ENCODE assay signal across 8 cellular contexts in the genomic region with DNA sequence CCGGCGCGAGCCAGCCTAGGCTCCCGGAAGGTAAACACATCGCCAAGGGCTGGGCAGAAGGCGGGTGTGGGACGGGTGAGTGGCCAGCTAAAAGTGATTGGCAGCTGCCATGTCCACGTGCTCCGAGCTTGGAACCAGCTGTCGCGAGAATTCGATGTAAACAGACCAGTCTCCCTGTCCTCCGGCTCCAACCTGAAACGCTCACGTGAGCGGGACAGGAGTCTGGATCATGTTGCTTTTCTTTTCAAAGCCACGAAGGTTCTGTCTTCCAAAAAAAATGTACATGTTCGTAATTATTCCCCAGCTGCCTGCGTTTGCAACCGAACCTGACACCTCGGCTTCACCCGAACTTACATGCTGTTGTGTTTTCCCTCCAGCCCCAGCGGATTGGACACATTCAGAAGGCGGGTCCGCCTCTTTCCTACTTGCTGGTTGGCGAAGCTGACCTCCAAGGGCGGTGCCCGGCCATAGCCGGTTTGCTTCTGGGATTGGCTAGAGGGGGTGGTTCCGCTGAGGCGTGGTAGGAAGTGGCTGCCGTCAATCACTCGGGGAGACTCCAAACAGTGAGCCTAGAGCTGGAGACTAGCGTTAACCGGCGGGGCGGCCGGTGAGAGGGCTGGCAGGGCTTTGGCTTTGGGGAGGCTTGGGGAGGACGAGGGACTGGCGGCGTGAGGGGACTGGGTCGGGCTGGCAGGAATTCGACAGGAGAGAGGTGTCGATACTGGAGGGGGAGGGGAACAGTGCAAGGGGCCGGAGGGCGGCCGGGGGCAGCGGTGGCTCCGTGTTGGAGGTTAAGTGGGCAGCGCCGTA. TPM values are rescaled to one million over a fixed set of nuclear protein-coding genes. Genes with fewer than 3 reads are reported as not detected.
DNase-seq lines count a peak whose midpoint lies in the region; ATAC-seq and TF ChIP-seq lines count a peak whose summit lies in the region.

A gene (plus strand): TSS at position 544 of the 810 bp plus-strand sequence.

- H3K4me1 ChIP-seq in osteoblast (ENCODE audit: insufficient read depth, low read length) (peaks cover 11% of the 10 kb centered on the region), thoracic aorta (ENCODE audit: control insufficient read depth in 1 of 2, low read depth in 2 of 2) (peaks cover 6 to 13% of the 10 kb centered on the region in 2 donors)

- H3K27ac Mint-ChIP-seq in activated naive CD4-positive, alpha-beta T cell treated with anti-CD3 and anti-CD28 coated beads, Interleukin-2, amount 50 U/mL, for 72 hours: peak within 1 kb of the TSS; percentile 93 to 96
- peak within 1 kb of the TSS; percentile 95 for H3K27ac Mint-ChIP-seq in glutamatergic neuron (ENCODE audit: unreplicated experiment)

- no peaks in the 10 kb centered on the region for H4K20me1 ChIP-seq in osteoblast (ENCODE audit: insufficient read depth, low read length)

- H3K27ac ChIP-seq in osteoblast (ENCODE audit: low read depth, low read length) (peak within 1 kb of the TSS; percentile 71), thoracic aorta (peak within 1 kb of the TSS; percentile 61 to 76)

- H3K9me3 Mint-ChIP-seq in activated naive CD4-positive, alpha-beta T cell treated with anti-CD3 and anti-CD28 coated beads, Interleukin-2, amount 50 U/mL, for 72 hours: peaks cover 4 to 5% of the 10 kb centered on the region in 2 donors
- peaks cover 10% of the 10 kb centered on the region for H3K9me3 Mint-ChIP-seq in glutamatergic neuron (ENCODE audit: unreplicated experiment)

- H3K4me1 Mint-ChIP-seq in glutamatergic neuron (ENCODE audit: low read depth, unreplicated experiment): peaks cover 6% of the 10 kb centered on the region

- TF ChIP-seq CTCF in GM06990 (IDR thresholded peaks at IDR 0.05; ENCODE audit: insufficient read depth, low read length, poor library complexity, severe bottlenecking) (no peak), glutamatergic neuron (IDR thresholded peaks at IDR 0.05; ENCODE audit: partially characterized antibody, unreplicated experiment) (no peak), osteoblast (IDR thresholded peaks at IDR 0.05; ENCODE audit: extremely low read depth, low read depth, low read length) (no peak), thoracic aorta (IDR thresholded peaks at IDR 0.05) (no peak)

- peaks cover 8% of the 10 kb centered on the region for H3K79me2 ChIP-seq in osteoblast (ENCODE audit: insufficient read depth, low read length)

- no peaks in the 10 kb centered on the region for H3K36me3 Mint-ChIP-seq in activated naive CD4-positive, alpha-beta T cell treated with anti-CD3 and anti-CD28 coated beads, Interleukin-2, amount 50 U/mL, for 72 hours
- H3K36me3 Mint-ChIP-seq in glutamatergic neuron (ENCODE audit: unreplicated experiment): no peaks in the 10 kb centered on the region

- H3K4me2 ChIP-seq in osteoblast (ENCODE audit: insufficient read depth, low read length): peak within 1 kb of the TSS; percentile 95

- H3K27me3 Mint-ChIP-seq in glutamatergic neuron (ENCODE audit: unreplicated experiment): peaks cover 4% of the 10 kb centered on the region

- H3K9me3 ChIP-seq in osteoblast (ENCODE audit: low read depth, low read length) (no peaks in the 10 kb centered on the region), thoracic aorta (no peaks in the 10 kb centered on the region)

- H3K27me3 ChIP-seq in GM06990 (replicated peaks; ENCODE audit: control insufficient read depth, insufficient read depth, low read length) (no peaks in the 10 kb centered on the region), osteoblast (ENCODE audit: insufficient read depth, low read length) (no peaks in the 10 kb centered on the region), thoracic aorta (replicated peaks; ENCODE audit: insufficient read depth) (no peaks in the 10 kb centered on the region)

- ATAC-seq in HG02588 (IDR thresholded peaks at IDR 0.05; ENCODE audit: unreplicated experiment): peak; percentile 94
- peak; percentile 98 for ATAC-seq in SK-N-SH treated with all-trans-retinoic acid at 6 μM for 48 hours
- ATAC-seq in activated naive CD4-positive, alpha-beta T cell treated with anti-CD3 and anti-CD28 coated beads, Interleukin-2, amount 50 U/mL, for 72 hours: peak; percentile 96
- ATAC-seq in thoracic aorta (ENCODE audit: insufficient number of reproducible peaks, low FRiP score, low read depth): peak; percentile 97

- DNase-seq in GM06990 (ENCODE audit: extremely low read depth, insufficient read length) (peak; percentile 91), NCI-H1092 (lab: John Stamatoyannopoulos, UW) (peak; percentile 98), glutamatergic neuron (peak; percentile 95), osteoblast (ENCODE audit: insufficient read length, low spot score, missing footprints) (peak; percentile 99), thoracic aorta (ENCODE audit: low spot score) (peak; percentile 95)
- DNase-seq in activated naive CD4-positive, alpha-beta T cell treated with anti-CD3 and anti-CD28 coated beads, Interleukin-2, amount 50 U/mL, for 72 hours (ENCODE audit: low spot score in 2 of 2): peak; percentile 94 to 98

- H3K4me3 ChIP-seq in GM06990 (replicated peaks; ENCODE audit: low read depth, low read length) (peak within 1 kb of the TSS; percentile 80), osteoblast (ENCODE audit: insufficient read depth, low read length) (peak within 1 kb of the TSS; percentile 89), thoracic aorta (peak within 1 kb of the TSS; percentile 93)

- H3K36me3 ChIP-seq in GM06990 (ENCODE audit: control insufficient read depth, insufficient read depth, low read length): no peaks in the 10 kb centered on the region
- no peaks in the 10 kb centered on the region for H3K36me3 ChIP-seq in osteoblast (ENCODE audit: insufficient read depth, low read length)
- peaks cover 3% of the 10 kb centered on the region for H3K36me3 ChIP-seq in thoracic aorta

- H3K4me3 Mint-ChIP-seq in glutamatergic neuron (ENCODE audit: unreplicated experiment): peak within 1 kb of the TSS; percentile 100

- H2AFZ ChIP-seq in osteoblast (ENCODE audit: low read length): peak within 1 kb of the TSS; percentile 97

TF ChIP-seq in SK-N-SH treated with all-trans-retinoic acid at 6 μM for 48 hours, 23 proteins besides CTCF, POLR2A, EP300 and RAD21:
- TF ChIP-seq, protein P1, sequence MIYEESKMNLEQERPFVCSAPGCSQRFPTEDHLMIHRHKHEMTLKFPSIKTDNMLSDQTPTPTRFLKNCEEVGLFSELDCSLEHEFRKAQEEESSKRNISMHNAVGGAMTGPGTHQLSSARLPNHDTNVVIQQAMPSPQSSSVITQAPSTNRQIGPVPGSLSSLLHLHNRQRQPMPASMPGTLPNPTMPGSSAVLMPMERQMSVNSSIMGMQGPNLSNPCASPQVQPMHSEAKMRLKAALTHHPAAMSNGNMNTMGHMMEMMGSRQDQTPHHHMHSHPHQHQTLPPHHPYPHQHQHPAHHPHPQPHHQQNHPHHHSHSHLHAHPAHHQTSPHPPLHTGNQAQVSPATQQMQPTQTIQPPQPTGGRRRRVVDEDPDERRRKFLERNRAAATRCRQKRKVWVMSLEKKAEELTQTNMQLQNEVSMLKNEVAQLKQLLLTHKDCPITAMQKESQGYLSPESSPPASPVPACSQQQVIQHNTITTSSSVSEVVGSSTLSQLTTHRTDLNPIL (CRISPR knock-in tag; IDR thresholded peaks at IDR 0.05; ENCODE audit: low read depth): no peak
- TF ChIP-seq ZC3H10 (CRISPR knock-in tag; IDR thresholded peaks at IDR 0.05) (no peak), GLIS3 (CRISPR knock-in tag; IDR thresholded peaks at IDR 0.05) (0 out of 2 replicates have a peak, but pooled peaks have one; percentile 8), OSR1 (CRISPR knock-in tag; IDR thresholded peaks at IDR 0.05) (no peak)

RNA-seq across cellular contexts. Expression of the gene that starts here (rescaled TPM):
- 10 to 100 TPM; 10.5 to 24.4 TPM for total RNA-seq in activated naive CD4-positive, alpha-beta T cell treated with anti-CD3 and anti-CD28 coated beads, Interleukin-2, amount 50 U/mL, for 72 hours
- total RNA-seq in glutamatergic neuron (ENCODE audit: unreplicated experiment): 44.8 TPM
- 31.5 and 32.7 TPM in 2 replicates for total RNA-seq in osteoblast
- 10 to 100 TPM; 35.1 to 69.3 TPM for total RNA-seq in thoracic aorta

Comparison
In these comparisons a context has a peak if more than half of its experiments do, and no peak if none do; other contexts are left out.
1. Peak in every context shown above with its lines: DNase-seq, ATAC-seq, H3K4me3 ChIP-seq and H3K27ac ChIP-seq.